Comparison of ENCODE assay signal across 15 cellular contexts in the genomic region with DNA sequence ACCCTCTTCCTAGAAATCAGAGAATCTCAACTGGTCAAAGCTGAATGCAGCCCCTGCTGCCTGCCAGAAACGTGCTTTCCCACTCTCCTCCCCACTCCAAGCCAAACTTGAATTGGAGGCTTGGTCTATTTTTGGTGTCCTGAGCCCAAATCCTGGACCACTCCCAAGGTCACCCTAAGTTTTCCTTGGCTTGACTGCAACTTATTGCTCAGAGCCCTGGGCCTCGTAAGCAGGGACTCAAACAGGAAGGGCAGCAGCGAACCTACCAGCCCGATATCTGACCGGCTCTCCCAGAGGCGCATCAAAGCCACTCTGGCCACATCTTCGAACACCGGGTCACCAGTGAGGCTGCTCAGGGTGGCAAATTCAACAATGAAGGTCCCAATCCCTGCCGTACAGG. TPM values are rescaled to one million over a fixed set of nuclear protein-coding genes. Genes with fewer than 3 reads are reported as not detected.
DNase-seq lines count a peak whose midpoint lies in the region; TF ChIP-seq lines count a peak whose summit lies in the region.
"Had no signal": no experiment of that assay in that cellular context is flagged by ENCODE, and none has a peak within 500 bp of the region (broad histone marks: within the 10 kb centered on the region; RNA-seq: fewer than 3 reads in every experiment).

No MANE protein-coding gene starts in this region.

- peaks cover 26% of the 10 kb centered on the region for H3F3A ChIP-seq in PC-9 (ENCODE audit: insufficient read depth, low read depth)

- H2AFZ ChIP-seq in PC-9, result no peak overlapping the region
- H2AFZ ChIP-seq: neural progenitor cell had no signal

- H4K20me1 ChIP-seq in PC-9 (ENCODE audit: insufficient read depth), result no peaks in the 10 kb centered on the region

- CTCF ChIA-PET in PC-9 (lab: Charles Lee), result interaction anchor here (0.5 kb wide), 1 partner anchor 299 kb away, joined by 12 read pairs; no protein-coding TSS in a partner anchor

- H3K4me3 ChIP-seq in PC-9, result no peak overlapping the region
- peak overlapping the region in 1 of 5 donors; percentile 22 for H3K4me3 ChIP-seq in subcutaneous abdominal adipose tissue (ENCODE audit: low read depth in 1 of 5, low read length in 5 of 5)
- H3K4me3 ChIP-seq: neural progenitor cell, skin epidermis had no signal

- intact Hi-C loops in PC-9 (cut with micrococcal nuclease; ENCODE audit: unreplicated experiment), result no loop called here

- peak overlapping the region; percentile 62; the same call in 1 of the 2 replicates for H3K27ac ChIP-seq in PC-9
- H3K27ac ChIP-seq in subcutaneous abdominal adipose tissue (ENCODE audit: low read depth, low read length), result peak overlapping the region; percentile 81
- H3K27ac ChIP-seq: neural progenitor cell had no signal

- no peaks in the 10 kb centered on the region for H3K79me2 ChIP-seq in PC-9 (ENCODE audit: low read depth)

- no TSS peak for BruUV-seq in PC-9 (replicated peaks; lab: Mats Ljungman, UMichigan)

- no peaks in the 10 kb centered on the region for H3K9me3 ChIP-seq in PC-9 (ENCODE audit: insufficient read depth, low read depth)
- H3K9me3 ChIP-seq in subcutaneous abdominal adipose tissue (ENCODE audit: control insufficient read depth in 5 of 5, low read length in 5 of 5), result no peaks in the 10 kb centered on the region

- H3K4me2 ChIP-seq in PC-9, result no peak overlapping the region
- H3K4me2 ChIP-seq: neural progenitor cell had no signal

- no peaks in the 10 kb centered on the region for H3K9me2 ChIP-seq in PC-9 (ENCODE audit: insufficient read depth)

- peak overlapping the region in 2 of 5 donors; percentile 31 to 47 for H3K9ac ChIP-seq in subcutaneous abdominal adipose tissue (ENCODE audit: low read length in 5 of 5)
- H3K9ac ChIP-seq: neural progenitor cell had no signal

- H3K36me3 ChIP-seq in PC-9 (ENCODE audit: low read depth) (peaks cover 39% of the 10 kb centered on the region), subcutaneous abdominal adipose tissue (ENCODE audit: control insufficient read depth in 5 of 5, insufficient read depth in 5 of 5, low read length in 5 of 5) (peaks cover 13 to 72% (median 50%) of the 10 kb centered on the region in 5 donors)
- H3K36me3 ChIP-seq: neural progenitor cell had no signal

- no peak for DNase-seq in PC-9
- DNase-seq in dermis blood vessel endothelial cell, result peak; percentile 41
- peak; percentile 29 for DNase-seq in iris pigment epithelial cell (ENCODE audit: low read depth)
- DNase-seq in HK-2 (ENCODE audit: unreplicated experiment), result no peak
- DNase-seq in GM10266 (ENCODE audit: extremely low spot score), result no peak
- DNase-seq in putamen (ENCODE audit: low spot score), result no peak
- DNase-seq: activated effector memory CD4-positive, alpha-beta T cell treated with anti-CD3 and anti-CD28 coated beads, Interleukin-2, amount 50 U/mL, for 16 hours; effector memory CD8-positive, alpha-beta T cell; foreskin melanocyte; NCI-H2081 treated with DMSO at 0.1 percent for 48 hours; NCI-H526 treated with DMSO at 0.1 percent for 48 hours; SW 1271 had no signal

- H3K4me1 ChIP-seq in PC-9 (replicated peaks; ENCODE audit: insufficient read depth) (peaks cover 23% of the 10 kb centered on the region), subcutaneous abdominal adipose tissue (ENCODE audit: control insufficient read depth in 5 of 5, insufficient read depth in 5 of 5, low read length in 5 of 5) (peaks cover 4 to 23% (median 18%) of the 10 kb centered on the region in 5 donors)
- H3K4me1 ChIP-seq: neural progenitor cell had no signal

- POLR2A ChIA-PET in PC-9 (lab: Charles Lee; ENCODE audit: unreplicated experiment), result no interaction called here

- H3K27me3 ChIP-seq in PC-9 (ENCODE audit: insufficient read depth, low read depth) (no peaks in the 10 kb centered on the region), subcutaneous abdominal adipose tissue (ENCODE audit: control insufficient read depth in 5 of 5, insufficient read depth in 4 of 5, low read length in 5 of 5) (no peaks in the 10 kb centered on the region)
- H3K27me3 ChIP-seq: neural progenitor cell had no signal

- no peak for TF ChIP-seq CTCF in PC-9 (conservative IDR thresholded peaks at IDR 0.05)
- no peak for TF ChIP-seq CTCF in GM10266 (IDR thresholded peaks at IDR 0.05; ENCODE audit: control insufficient read depth, insufficient read depth, low read depth, missing control alignments)

RNA-seq across cellular contexts. Expression of gene EDEM2, which starts 12.7 kb away (rescaled TPM):
- total RNA-seq in PC-9 (2021) (28.6 and 34.9 TPM in 2 replicates), dermis blood vessel endothelial cell (82.9 and 92.2 TPM in 2 replicates)

RNA-seq across cellular contexts. Expression of gene PROCR, which starts 37.4 kb away (rescaled TPM):
- total RNA-seq in PC-9 (2021) (5.1 and 7.5 TPM in 2 replicates), dermis blood vessel endothelial cell (124 and 176 TPM in 2 replicates)

RNA-seq across cellular contexts. Expression of gene TRPC4AP, which starts 41.9 kb away (rescaled TPM):
- total RNA-seq in PC-9 (2021), result 51.0 and 51.9 TPM in 2 replicates
- 90.2 and 100 TPM in 2 replicates for total RNA-seq in dermis blood vessel endothelial cell

Comparison
In these comparisons a context has a peak if more than half of its experiments do, and no peak if none do; other contexts are left out.
1. DNase-seq: peak in dermis blood vessel endothelial cell (single experiment) and iris pigment epithelial cell (single experiment); none in PC-9 (0 of 2), HK-2 (single experiment), GM10266 (single experiment) and putamen (single experiment).
2. RNA of gene PROCR, which starts 37.4 kb away (total RNA-seq): 124 to 176 TPM in dermis blood vessel endothelial cell; 5.1 to 7.5 TPM in PC-9; every median in the first group is over 10 times any median in the second.